1 cellular context compared by ENCODE assay signal in the genomic region with DNA sequence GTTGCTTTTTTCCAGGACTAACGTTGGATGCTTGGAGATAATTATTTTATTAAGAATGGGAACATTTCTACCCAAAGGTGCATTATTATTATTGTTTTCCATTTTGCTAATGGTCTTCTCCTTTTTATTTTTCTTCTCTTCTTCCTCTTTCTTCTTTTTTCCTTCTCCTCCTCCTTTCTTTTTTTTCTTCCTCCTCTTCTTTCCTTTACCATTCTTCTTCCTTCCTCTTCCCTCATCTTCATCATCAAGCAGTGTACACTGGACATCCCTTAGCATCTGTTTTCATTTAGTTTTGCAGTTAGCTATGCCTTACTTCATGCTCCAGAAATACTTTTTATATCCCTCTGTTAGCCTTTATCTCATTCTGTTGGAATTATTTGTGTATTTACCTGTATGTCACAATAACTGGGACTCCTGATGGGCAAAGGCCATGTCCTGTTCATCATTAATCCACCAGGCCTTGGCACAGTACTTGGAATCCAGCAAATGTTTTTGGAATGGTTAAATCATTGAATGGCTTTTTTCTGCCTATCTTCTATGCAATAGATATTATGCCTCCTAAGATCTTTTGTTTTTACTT.
TF ChIP-seq lines count a peak whose summit lies in the region.

No MANE protein-coding gene starts in this region.

TF ChIP-seq in HepG2, 621 proteins besides CTCF, POLR2A, EP300 and RAD21 (continued from another document and continues in another):
- TF ChIP-seq ETV5 (CRISPR knock-in tag; IDR thresholded peaks at IDR 0.05; ENCODE audit: borderline replicate concordance) (peak; percentile 35; the same call in 1 of the 2 replicates), SNAPC2 (CRISPR knock-in tag; IDR thresholded peaks at IDR 0.05) (no peak), MIER3 (CRISPR knock-in tag; IDR thresholded peaks at IDR 0.05; ENCODE audit: borderline replicate concordance) (no peak), CREM (IDR thresholded peaks at IDR 0.05) (no peak), CREM (CRISPR knock-in tag; IDR thresholded peaks at IDR 0.05) (no peak), ZNF567 (CRISPR knock-in tag; IDR thresholded peaks at IDR 0.05; ENCODE audit: borderline replicate concordance) (no peak), ZNF225 (CRISPR knock-in tag; IDR thresholded peaks at IDR 0.05) (no peak), ZNF7 (CRISPR knock-in tag; IDR thresholded peaks at IDR 0.05) (no peak), ZNF274 (CRISPR knock-in tag; IDR thresholded peaks at IDR 0.05) (no peak), HDAC2 (CRISPR knock-in tag; IDR thresholded peaks at IDR 0.05) (no peak), ZBTB42 (CRISPR knock-in tag; IDR thresholded peaks at IDR 0.05) (no peak), PAF1 (CRISPR knock-in tag; IDR thresholded peaks at IDR 0.05) (no peak), ZNF496 (CRISPR knock-in tag; IDR thresholded peaks at IDR 0.05; ENCODE audit: insufficient replicate concordance) (no peak), SP2 (CRISPR knock-in tag; IDR thresholded peaks at IDR 0.05) (no peak), ZNF605 (CRISPR knock-in tag; IDR thresholded peaks at IDR 0.05) (no peak), KDM4B (CRISPR knock-in tag; IDR thresholded peaks at IDR 0.05) (no peak), NFYC (CRISPR knock-in tag; IDR thresholded peaks at IDR 0.05) (no peak), ZNF672 (CRISPR knock-in tag; IDR thresholded peaks at IDR 0.05) (no peak), NBN (conservative IDR thresholded peaks at IDR 0.05) (no peak), WIZ (CRISPR knock-in tag; IDR thresholded peaks at IDR 0.05) (no peak), CBX2 (IDR thresholded peaks at IDR 0.05; ENCODE audit: low read depth, low read length) (no peak), CBX2 (CRISPR knock-in tag; IDR thresholded peaks at IDR 0.05; ENCODE audit: low read depth) (no peak), RFX1 (IDR thresholded peaks at IDR 0.05) (no peak), DMAP1 (CRISPR knock-in tag; IDR thresholded peaks at IDR 0.05) (no peak)
- TF ChIP-seq, protein P1, sequence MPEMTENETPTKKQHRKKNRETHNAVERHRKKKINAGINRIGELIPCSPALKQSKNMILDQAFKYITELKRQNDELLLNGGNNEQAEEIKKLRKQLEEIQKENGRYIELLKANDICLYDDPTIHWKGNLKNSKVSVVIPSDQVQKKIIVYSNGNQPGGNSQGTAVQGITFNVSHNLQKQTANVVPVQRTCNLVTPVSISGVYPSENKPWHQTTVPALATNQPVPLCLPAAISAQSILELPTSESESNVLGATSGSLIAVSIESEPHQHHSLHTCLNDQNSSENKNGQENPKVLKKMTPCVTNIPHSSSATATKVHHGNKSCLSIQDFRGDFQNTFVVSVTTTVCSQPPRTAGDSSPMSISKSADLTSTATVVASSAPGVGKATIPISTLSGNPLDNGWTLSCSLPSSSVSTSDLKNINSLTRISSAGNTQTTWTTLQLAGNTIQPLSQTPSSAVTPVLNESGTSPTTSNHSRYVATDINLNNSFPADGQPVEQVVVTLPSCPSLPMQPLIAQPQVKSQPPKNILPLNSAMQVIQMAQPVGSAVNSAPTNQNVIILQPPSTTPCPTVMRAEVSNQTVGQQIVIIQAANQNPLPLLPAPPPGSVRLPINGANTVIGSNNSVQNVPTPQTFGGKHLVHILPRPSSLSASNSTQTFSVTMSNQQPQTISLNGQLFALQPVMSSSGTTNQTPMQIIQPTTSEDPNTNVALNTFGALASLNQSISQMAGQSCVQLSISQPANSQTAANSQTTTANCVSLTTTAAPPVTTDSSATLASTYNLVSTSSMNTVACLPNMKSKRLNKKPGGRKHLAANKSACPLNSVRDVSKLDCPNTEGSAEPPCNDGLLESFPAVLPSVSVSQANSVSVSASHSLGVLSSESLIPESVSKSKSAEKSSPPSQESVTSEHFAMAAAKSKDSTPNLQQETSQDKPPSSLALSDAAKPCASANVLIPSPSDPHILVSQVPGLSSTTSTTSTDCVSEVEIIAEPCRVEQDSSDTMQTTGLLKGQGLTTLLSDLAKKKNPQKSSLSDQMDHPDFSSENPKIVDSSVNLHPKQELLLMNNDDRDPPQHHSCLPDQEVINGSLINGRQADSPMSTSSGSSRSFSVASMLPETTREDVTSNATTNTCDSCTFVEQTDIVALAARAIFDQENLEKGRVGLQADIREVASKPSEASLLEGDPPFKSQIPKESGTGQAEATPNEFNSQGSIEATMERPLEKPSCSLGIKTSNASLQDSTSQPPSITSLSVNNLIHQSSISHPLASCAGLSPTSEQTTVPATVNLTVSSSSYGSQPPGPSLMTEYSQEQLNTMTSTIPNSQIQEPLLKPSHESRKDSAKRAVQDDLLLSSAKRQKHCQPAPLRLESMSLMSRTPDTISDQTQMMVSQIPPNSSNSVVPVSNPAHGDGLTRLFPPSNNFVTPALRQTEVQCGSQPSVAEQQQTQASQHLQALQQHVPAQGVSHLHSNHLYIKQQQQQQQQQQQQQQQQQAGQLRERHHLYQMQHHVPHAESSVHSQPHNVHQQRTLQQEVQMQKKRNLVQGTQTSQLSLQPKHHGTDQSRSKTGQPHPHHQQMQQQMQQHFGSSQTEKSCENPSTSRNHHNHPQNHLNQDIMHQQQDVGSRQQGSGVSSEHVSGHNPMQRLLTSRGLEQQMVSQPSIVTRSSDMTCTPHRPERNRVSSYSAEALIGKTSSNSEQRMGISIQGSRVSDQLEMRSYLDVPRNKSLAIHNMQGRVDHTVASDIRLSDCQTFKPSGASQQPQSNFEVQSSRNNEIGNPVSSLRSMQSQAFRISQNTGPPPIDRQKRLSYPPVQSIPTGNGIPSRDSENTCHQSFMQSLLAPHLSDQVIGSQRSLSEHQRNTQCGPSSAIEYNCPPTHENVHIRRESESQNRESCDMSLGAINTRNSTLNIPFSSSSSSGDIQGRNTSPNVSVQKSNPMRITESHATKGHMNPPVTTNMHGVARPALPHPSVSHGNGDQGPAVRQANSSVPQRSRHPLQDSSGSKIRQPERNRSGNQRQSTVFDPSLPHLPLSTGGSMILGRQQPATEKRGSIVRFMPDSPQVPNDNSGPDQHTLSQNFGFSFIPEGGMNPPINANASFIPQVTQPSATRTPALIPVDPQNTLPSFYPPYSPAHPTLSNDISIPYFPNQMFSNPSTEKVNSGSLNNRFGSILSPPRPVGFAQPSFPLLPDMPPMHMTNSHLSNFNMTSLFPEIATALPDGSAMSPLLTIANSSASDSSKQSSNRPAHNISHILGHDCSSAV (CRISPR knock-in tag; IDR thresholded peaks at IDR 0.05; ENCODE audit: borderline replicate concordance) = no peak
- TF ChIP-seq, protein P2, sequence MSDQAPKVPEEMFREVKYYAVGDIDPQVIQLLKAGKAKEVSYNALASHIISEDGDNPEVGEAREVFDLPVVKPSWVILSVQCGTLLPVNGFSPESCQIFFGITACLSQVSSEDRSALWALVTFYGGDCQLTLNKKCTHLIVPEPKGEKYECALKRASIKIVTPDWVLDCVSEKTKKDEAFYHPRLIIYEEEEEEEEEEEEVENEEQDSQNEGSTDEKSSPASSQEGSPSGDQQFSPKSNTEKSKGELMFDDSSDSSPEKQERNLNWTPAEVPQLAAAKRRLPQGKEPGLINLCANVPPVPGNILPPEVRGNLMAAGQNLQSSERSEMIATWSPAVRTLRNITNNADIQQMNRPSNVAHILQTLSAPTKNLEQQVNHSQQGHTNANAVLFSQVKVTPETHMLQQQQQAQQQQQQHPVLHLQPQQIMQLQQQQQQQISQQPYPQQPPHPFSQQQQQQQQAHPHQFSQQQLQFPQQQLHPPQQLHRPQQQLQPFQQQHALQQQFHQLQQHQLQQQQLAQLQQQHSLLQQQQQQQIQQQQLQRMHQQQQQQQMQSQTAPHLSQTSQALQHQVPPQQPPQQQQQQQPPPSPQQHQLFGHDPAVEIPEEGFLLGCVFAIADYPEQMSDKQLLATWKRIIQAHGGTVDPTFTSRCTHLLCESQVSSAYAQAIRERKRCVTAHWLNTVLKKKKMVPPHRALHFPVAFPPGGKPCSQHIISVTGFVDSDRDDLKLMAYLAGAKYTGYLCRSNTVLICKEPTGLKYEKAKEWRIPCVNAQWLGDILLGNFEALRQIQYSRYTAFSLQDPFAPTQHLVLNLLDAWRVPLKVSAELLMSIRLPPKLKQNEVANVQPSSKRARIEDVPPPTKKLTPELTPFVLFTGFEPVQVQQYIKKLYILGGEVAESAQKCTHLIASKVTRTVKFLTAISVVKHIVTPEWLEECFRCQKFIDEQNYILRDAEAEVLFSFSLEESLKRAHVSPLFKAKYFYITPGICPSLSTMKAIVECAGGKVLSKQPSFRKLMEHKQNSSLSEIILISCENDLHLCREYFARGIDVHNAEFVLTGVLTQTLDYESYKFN (CRISPR knock-in tag; conservative IDR thresholded peaks at IDR 0.05) = peak; percentile 67
- TF ChIP-seq, protein P3, sequence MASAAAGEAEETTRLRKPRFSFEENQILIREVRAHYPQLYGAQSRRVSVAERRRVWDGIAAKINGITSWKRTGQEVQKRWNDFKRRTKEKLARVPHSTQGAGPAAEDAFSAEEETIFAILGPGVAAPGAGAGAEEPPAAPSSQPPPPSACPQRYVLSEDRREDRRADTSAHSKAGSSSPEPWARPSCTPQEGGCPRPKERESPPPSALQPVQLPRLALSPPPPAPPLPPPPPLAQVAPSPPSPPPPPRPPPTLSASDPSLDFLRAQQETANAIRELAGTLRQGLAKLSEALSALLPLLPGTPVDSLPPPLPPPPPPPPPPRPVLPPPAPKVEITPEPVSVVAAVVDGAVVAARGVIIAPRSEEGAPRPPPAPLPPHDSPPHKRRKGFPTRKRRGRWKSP (CRISPR knock-in tag; IDR thresholded peaks at IDR 0.05) = no peak
- TF ChIP-seq, protein P4, sequence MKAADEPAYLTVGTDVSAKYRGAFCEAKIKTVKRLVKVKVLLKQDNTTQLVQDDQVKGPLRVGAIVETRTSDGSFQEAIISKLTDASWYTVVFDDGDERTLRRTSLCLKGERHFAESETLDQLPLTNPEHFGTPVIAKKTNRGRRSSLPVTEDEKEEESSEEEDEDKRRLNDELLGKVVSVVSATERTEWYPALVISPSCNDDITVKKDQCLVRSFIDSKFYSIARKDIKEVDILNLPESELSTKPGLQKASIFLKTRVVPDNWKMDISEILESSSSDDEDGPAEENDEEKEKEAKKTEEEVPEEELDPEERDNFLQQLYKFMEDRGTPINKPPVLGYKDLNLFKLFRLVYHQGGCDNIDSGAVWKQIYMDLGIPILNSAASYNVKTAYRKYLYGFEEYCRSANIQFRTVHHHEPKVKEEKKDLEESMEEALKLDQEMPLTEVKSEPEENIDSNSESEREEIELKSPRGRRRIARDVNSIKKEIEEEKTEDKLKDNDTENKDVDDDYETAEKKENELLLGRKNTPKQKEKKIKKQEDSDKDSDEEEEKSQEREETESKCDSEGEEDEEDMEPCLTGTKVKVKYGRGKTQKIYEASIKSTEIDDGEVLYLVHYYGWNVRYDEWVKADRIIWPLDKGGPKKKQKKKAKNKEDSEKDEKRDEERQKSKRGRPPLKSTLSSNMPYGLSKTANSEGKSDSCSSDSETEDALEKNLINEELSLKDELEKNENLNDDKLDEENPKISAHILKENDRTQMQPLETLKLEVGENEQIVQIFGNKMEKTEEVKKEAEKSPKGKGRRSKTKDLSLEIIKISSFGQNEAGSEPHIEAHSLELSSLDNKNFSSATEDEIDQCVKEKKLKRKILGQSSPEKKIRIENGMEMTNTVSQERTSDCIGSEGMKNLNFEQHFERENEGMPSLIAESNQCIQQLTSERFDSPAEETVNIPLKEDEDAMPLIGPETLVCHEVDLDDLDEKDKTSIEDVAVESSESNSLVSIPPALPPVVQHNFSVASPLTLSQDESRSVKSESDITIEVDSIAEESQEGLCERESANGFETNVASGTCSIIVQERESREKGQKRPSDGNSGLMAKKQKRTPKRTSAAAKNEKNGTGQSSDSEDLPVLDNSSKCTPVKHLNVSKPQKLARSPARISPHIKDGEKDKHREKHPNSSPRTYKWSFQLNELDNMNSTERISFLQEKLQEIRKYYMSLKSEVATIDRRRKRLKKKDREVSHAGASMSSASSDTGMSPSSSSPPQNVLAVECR (CRISPR knock-in tag; IDR thresholded peaks at IDR 0.05; ENCODE audit: borderline replicate concordance) = no peak
- TF ChIP-seq, protein P5, sequence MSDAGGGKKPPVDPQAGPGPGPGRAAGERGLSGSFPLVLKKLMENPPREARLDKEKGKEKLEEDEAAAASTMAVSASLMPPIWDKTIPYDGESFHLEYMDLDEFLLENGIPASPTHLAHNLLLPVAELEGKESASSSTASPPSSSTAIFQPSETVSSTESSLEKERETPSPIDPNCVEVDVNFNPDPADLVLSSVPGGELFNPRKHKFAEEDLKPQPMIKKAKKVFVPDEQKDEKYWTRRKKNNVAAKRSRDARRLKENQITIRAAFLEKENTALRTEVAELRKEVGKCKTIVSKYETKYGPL (CRISPR knock-in tag; IDR thresholded peaks at IDR 0.05) = no peak
- TF ChIP-seq, protein P6, sequence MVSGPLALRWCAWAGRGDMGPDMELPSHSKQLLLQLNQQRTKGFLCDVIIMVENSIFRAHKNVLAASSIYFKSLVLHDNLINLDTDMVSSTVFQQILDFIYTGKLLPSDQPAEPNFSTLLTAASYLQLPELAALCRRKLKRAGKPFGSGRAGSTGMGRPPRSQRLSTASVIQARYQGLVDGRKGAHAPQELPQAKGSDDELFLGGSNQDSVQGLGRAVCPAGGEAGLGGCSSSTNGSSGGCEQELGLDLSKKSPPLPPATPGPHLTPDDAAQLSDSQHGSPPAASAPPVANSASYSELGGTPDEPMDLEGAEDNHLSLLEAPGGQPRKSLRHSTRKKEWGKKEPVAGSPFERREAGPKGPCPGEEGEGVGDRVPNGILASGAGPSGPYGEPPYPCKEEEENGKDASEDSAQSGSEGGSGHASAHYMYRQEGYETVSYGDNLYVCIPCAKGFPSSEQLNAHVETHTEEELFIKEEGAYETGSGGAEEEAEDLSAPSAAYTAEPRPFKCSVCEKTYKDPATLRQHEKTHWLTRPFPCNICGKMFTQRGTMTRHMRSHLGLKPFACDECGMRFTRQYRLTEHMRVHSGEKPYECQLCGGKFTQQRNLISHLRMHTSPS (CRISPR knock-in tag; IDR thresholded peaks at IDR 0.05; ENCODE audit: low read depth) = peak; percentile 49; the same call in 1 of the 2 replicates
- TF ChIP-seq, protein P7, sequence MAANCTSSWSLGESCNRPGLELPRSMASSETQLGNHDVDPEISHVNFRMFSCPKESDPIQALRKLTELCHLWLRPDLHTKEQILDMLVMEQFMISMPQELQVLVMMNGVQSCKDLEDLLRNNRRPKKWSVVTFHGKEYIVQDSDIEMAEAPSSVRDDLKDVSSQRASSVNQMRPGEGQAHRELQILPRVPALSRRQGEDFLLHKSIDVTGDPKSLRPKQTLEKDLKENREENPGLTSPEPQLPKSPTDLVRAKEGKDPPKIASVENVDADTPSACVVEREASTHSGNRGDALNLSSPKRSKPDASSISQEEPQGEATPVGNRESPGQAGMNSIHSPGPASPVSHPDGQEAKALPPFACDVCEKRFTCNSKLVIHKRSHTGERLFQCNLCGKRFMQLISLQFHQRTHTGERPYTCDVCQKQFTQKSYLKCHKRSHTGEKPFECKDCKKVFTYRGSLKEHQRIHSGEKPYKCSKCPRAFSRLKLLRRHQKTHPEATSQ (CRISPR knock-in tag; IDR thresholded peaks at IDR 0.05; ENCODE audit: borderline replicate concordance) = no peak
- TF ChIP-seq, protein P8, sequence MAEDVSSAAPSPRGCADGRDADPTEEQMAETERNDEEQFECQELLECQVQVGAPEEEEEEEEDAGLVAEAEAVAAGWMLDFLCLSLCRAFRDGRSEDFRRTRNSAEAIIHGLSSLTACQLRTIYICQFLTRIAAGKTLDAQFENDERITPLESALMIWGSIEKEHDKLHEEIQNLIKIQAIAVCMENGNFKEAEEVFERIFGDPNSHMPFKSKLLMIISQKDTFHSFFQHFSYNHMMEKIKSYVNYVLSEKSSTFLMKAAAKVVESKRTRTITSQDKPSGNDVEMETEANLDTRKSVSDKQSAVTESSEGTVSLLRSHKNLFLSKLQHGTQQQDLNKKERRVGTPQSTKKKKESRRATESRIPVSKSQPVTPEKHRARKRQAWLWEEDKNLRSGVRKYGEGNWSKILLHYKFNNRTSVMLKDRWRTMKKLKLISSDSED (CRISPR knock-in tag; IDR thresholded peaks at IDR 0.05) = no peak
